In the genomic region with DNA sequence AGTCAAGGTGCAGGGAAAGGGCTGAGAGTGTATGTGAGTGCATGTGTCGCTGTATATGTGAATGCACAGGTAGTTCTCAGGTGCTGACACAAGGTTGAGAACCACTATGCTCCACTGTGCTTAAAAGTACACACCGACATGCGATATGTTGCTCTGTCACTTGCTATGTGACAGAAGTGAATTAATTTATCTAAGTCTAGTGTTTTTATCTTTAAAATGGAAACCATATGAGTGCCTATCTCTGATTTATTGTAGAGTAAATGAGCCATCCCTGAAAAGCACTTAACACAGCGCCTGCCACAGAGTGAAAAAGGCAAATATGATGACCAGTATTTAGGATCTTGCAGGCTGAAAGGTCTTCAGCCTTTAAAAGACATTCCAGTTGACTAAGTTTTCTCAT, we compare ENCODE assay signal across 23 cellular contexts.
"Had no signal": no experiment of that assay in that cellular context is flagged by ENCODE, and none has a peak within 500 bp of the region (broad histone marks: within the 10 kb centered on the region; RNA-seq: fewer than 3 reads in every experiment).

No MANE protein-coding gene starts in this region.

- H3K27me3 Mint-ChIP-seq: dendritic cell treated with granulocyte-macrophage colony-stimulating factor and Interleukin-4, amounts not matched to agents 40 ng/mL and 50 ng/mL, for 4 days; effector memory CD8-positive, alpha-beta T cell; naive B cell; naive thymus-derived CD8-positive, alpha-beta T cell had no signal

- H3K9me3 Mint-ChIP-seq: dendritic cell treated with granulocyte-macrophage colony-stimulating factor and Interleukin-4, amounts not matched to agents 40 ng/mL and 50 ng/mL, for 4 days; effector memory CD8-positive, alpha-beta T cell; mesothelial cell of epicardium; naive B cell; naive thymus-derived CD8-positive, alpha-beta T cell had no signal

- H3K27me3 ChIP-seq: esophagus muscularis mucosa, foreskin keratinocyte, gastroesophageal sphincter, heart right ventricle, left lung had no signal

- H3K4me1 ChIP-seq: foreskin keratinocyte had no signal

- DNase-seq: cortex of kidney; effector CD8-positive, alpha-beta T cell; effector memory CD8-positive, alpha-beta T cell; foreskin keratinocyte; head of caudate nucleus; heart right ventricle; hippocampal formation; left cardiac atrium; left lung; left ventricle myocardium superior; lower lobe of right lung; mesenchymal stem cell; mucosa of descending colon; naive B cell; naive thymus-derived CD8-positive, alpha-beta T cell had no signal

- H3K4me3 Mint-ChIP-seq: dendritic cell treated with granulocyte-macrophage colony-stimulating factor and Interleukin-4, amounts not matched to agents 40 ng/mL and 50 ng/mL, for 4 days; effector memory CD8-positive, alpha-beta T cell; mesothelial cell of epicardium; naive B cell; naive thymus-derived CD8-positive, alpha-beta T cell had no signal

- H3K27ac ChIP-seq: esophagus muscularis mucosa, foreskin keratinocyte, gastroesophageal sphincter, heart right ventricle, left lung, lower lobe of right lung had no signal

- H3K36me3 ChIP-seq: left lung, lower lobe of right lung had no signal

- H3K9me3 ChIP-seq: esophagus muscularis mucosa, gastroesophageal sphincter, heart right ventricle, left lung, lower lobe of right lung, mucosa of descending colon had no signal

- FAIRE-seq: endothelial cell of umbilical vein, frontal cortex, islet of Langerhans, keratinocyte had no signal

- H3K4me3 ChIP-seq: esophagus muscularis mucosa, gastroesophageal sphincter, heart right ventricle, left lung, lower lobe of right lung, mucosa of descending colon had no signal

- ATAC-seq: effector memory CD8-positive, alpha-beta T cell; foreskin keratinocyte; gastroesophageal sphincter; heart right ventricle; left cardiac atrium; left lung; left ventricle myocardium superior; lower lobe of right lung; mucosa of descending colon; naive thymus-derived CD8-positive, alpha-beta T cell had no signal

- H3K27ac Mint-ChIP-seq: dendritic cell treated with granulocyte-macrophage colony-stimulating factor and Interleukin-4, amounts not matched to agents 40 ng/mL and 50 ng/mL, for 4 days; effector memory CD8-positive, alpha-beta T cell; mesothelial cell of epicardium; naive thymus-derived CD8-positive, alpha-beta T cell had no signal
